ENCODE assay signal across 8 cellular contexts in genomic region chr2:64859208-64860161, GRCh38.
DNase-seq lines count a peak whose midpoint lies in the region; ATAC-seq and TF ChIP-seq lines count a peak whose summit lies in the region.

No MANE protein-coding gene starts in this region.

- H3K4me3 Mint-ChIP-seq in activated T-cell treated with anti-CD3 and anti-CD28 coated beads, Interleukin-2, amount 50 U/mL, for 24 hours = peak overlapping the region; percentile 24
- H3K4me3 Mint-ChIP-seq in endodermal cell = peak overlapping the region; percentile 48

- H3K36me3 Mint-ChIP-seq in activated T-cell treated with anti-CD3 and anti-CD28 coated beads, Interleukin-2, amount 50 U/mL, for 24 hours (ENCODE audit: low read depth) = no peaks in the 10 kb centered on the region
- H3K36me3 Mint-ChIP-seq in endodermal cell (ENCODE audit: low read depth) = no peaks in the 10 kb centered on the region

- no peaks in the 10 kb centered on the region for H3K9me3 ChIP-seq in Peyer's patch
- no peaks in the 10 kb centered on the region for H3K9me3 ChIP-seq in endodermal cell (ENCODE audit: control insufficient read depth, low read length)
- H3K9me3 ChIP-seq in thymus (ENCODE audit: control insufficient read depth) = no peaks in the 10 kb centered on the region

- no peak for ATAC-seq in GM19328 (IDR thresholded peaks at IDR 0.05; ENCODE audit: unreplicated experiment)

- peaks cover 10% of the 10 kb centered on the region for H3K27me3 Mint-ChIP-seq in activated T-cell treated with anti-CD3 and anti-CD28 coated beads, Interleukin-2, amount 50 U/mL, for 24 hours
- H3K27me3 Mint-ChIP-seq in endodermal cell (ENCODE audit: insufficient read depth) = no peaks in the 10 kb centered on the region

- H3K27ac ChIP-seq in Peyer's patch (peak overlapping the region; percentile 82 to 89 (median 86)), endodermal cell (ENCODE audit: low read depth, low read length) (no peak overlapping the region), thymus (ENCODE audit: low read depth) (peak overlapping the region; percentile 33)

- peak overlapping the region; percentile 40 to 49 (median 46) for H3K4me3 ChIP-seq in Peyer's patch
- peak overlapping the region; percentile 25 for H3K4me3 ChIP-seq in endodermal cell (ENCODE audit: low read length)
- H3K4me3 ChIP-seq in thymus (ENCODE audit: low read length) = peak overlapping the region; percentile 37

- TF ChIP-seq CTCF in Peyer's patch (IDR thresholded peaks at IDR 0.05) = peak in 3 of 6 experiments; percentile 20 to 22 (median 21)
- peak; percentile 42 for TF ChIP-seq CTCF in endodermal cell (conservative IDR thresholded peaks at IDR 0.05)

- no peak overlapping the region for H3K27ac Mint-ChIP-seq in activated T-cell treated with anti-CD3 and anti-CD28 coated beads, Interleukin-2, amount 50 U/mL, for 24 hours
- H3K27ac Mint-ChIP-seq in endodermal cell = peak overlapping the region; percentile 29

- H3K4me1 ChIP-seq in Peyer's patch (peaks cover 0 to 28% (median 21%) of the 10 kb centered on the region in 4 donors), endodermal cell (ENCODE audit: control insufficient read depth, insufficient read depth, low read length) (peaks cover 15% of the 10 kb centered on the region), thymus (ENCODE audit: control insufficient read depth, insufficient read depth, low read length) (peaks cover 12% of the 10 kb centered on the region)

- H3K36me3 ChIP-seq in Peyer's patch (no peaks in the 10 kb centered on the region), endodermal cell (ENCODE audit: control insufficient read depth, insufficient read depth, low read length) (no peaks in the 10 kb centered on the region), thymus (ENCODE audit: control insufficient read depth, insufficient read depth) (no peaks in the 10 kb centered on the region)

- 19 to 30% methylated on average over 24 to 63 of the region's 63 CpGs for WGBS in endodermal cell (ENCODE audit: insufficient coverage in 1 of 2, insufficient read length in 1 of 2), 2 experiments
- WGBS in thymus = 18% methylated on average over 63 of the region's 63 CpGs

- H3K9ac ChIP-seq in endodermal cell (ENCODE audit: extremely low read depth, low read length, poor library complexity, severe bottlenecking) = no peak overlapping the region

- no peak for DNase-seq in activated T-cell treated with anti-CD3 and anti-CD28 coated beads, Interleukin-2, amount 50 U/mL, for 24 hours
- no peak for DNase-seq in activated T-cell treated with anti-CD3 and anti-CD28 coated beads for 4 hours
- DNase-seq in HPDE6-E6E7 (ENCODE audit: extremely low spot score) = peak; percentile 85
- DNase-seq in Peyer's patch = peak; percentile 55 to 93 (median 92)
- DNase-seq in endodermal cell = peak; percentile 87
- DNase-seq in medulla oblongata (ENCODE audit: extremely low spot score) = peak; percentile 35

- H3K9me3 Mint-ChIP-seq in activated T-cell treated with anti-CD3 and anti-CD28 coated beads, Interleukin-2, amount 50 U/mL, for 24 hours = no peaks in the 10 kb centered on the region
- no peaks in the 10 kb centered on the region for H3K9me3 Mint-ChIP-seq in endodermal cell

- TF ChIP-seq POLR2A in Peyer's patch (IDR thresholded peaks at IDR 0.05) = peak in 1 of 2 donors; percentile 35

- no peaks in the 10 kb centered on the region for H3K27me3 ChIP-seq in Peyer's patch
- no peaks in the 10 kb centered on the region for H3K27me3 ChIP-seq in endodermal cell (ENCODE audit: control insufficient read depth, insufficient read depth, low read length, poor library complexity, severe bottlenecking)
- H3K27me3 ChIP-seq in thymus (ENCODE audit: control insufficient read depth, insufficient read depth) = no peaks in the 10 kb centered on the region

- peaks cover 10% of the 10 kb centered on the region for H3K4me1 Mint-ChIP-seq in activated T-cell treated with anti-CD3 and anti-CD28 coated beads, Interleukin-2, amount 50 U/mL, for 24 hours (ENCODE audit: low read depth)
- peaks cover 20% of the 10 kb centered on the region for H3K4me1 Mint-ChIP-seq in endodermal cell

Comparison
In these comparisons a context has a peak if more than half of its experiments do, and no peak if none do; other contexts are left out.
1. DNase-seq: peak in HPDE6-E6E7 (single experiment), Peyer's patch (3 of 3), endodermal cell (single experiment) and medulla oblongata (single experiment); none in activated T-cell treated with anti-CD3 and anti-CD28 coated beads, Interleukin-2, amount 50 U/mL, for 24 hours (single experiment) and activated T-cell treated with anti-CD3 and anti-CD28 coated beads for 4 hours (single experiment).
2. Peak in every context shown above with its lines, with median percentiles within 50 percentile points of each other: H3K4me3 ChIP-seq.